Comparison of ENCODE assay signal across 1 cellular context in genomic region chrX:154358829-154359228, GRCh38.
TF ChIP-seq lines count a peak whose summit lies in the region.

No MANE protein-coding gene starts in this region.

TF ChIP-seq in K562, 482 proteins besides CTCF, POLR2A, EP300 and RAD21:
- TF ChIP-seq CHCHD3 (CRISPR knock-in tag; IDR thresholded peaks at IDR 0.05), result no peak
- peak; percentile 43 for TF ChIP-seq POLR2G (IDR thresholded peaks at IDR 0.05; ENCODE audit: low read depth, low read length)
- TF ChIP-seq RBFOX2 (IDR thresholded peaks at IDR 0.05; ENCODE audit: low read depth, low read length), result peak; percentile 15
TF ChIP-seq in K562: peak in this region for 2.
